Comparison of ENCODE assay signal across 13 cellular contexts in the genomic region with DNA sequence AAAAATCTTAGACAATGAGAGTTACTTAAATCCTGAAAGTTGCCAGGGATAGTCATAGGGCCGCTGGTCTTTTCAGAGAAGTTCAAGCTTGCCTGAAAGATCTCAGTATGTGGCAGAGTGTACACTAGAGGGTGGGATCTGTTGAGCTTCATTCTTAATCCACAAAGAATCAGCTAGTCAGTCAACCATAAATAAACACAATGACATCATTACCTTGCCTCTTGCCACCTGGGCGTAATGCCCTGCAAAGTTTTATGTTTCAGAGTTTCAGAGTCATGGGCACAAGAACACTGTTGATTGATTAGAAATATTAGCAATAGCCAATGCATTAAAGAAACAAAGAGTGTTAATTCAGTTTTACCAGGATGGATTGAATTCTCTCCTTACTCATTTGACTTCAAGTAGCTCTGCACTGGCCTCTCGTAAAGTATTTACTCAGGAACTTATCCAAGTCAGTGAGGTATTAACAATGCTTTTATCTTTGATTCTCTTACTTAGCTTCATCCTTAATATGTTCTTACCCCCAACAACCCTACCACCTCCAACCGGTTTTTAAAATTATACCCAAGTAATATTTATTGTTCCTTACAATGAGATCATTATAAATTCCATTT. TPM values are rescaled to one million over a fixed set of nuclear protein-coding genes. Genes with fewer than 3 reads are reported as not detected.
A peak's percentile ranks its signal among the peaks of the same experiment; 100 is the strongest.
DNase-seq lines count a peak whose midpoint lies in the region; ATAC-seq, FAIRE-seq and TF ChIP-seq lines count a peak whose summit lies in the region.
"Had no signal": no experiment of that assay in that cellular context is flagged by ENCODE, and none has a peak within 500 bp of the region (broad histone marks: within the 10 kb centered on the region; RNA-seq: fewer than 3 reads in every experiment).

No MANE protein-coding gene starts in this region.

- H3K4me3 ChIP-seq in A549 = peak overlapping the region; percentile 27; the same call in 2 of the 3 replicates
- H3K4me3 ChIP-seq in MG63 = no peak overlapping the region
- peak overlapping the region in 1 of 3 experiments; percentile 13 for H3K4me3 ChIP-seq in mammary epithelial cell (replicated peaks in 1 of 3; ENCODE audit: insufficient read depth in 1 of 3, low read depth in 2 of 3, low read length in 3 of 3)
- no peak overlapping the region for H3K4me3 ChIP-seq in ascending aorta
- H3K4me3 ChIP-seq in effector memory CD4-positive, alpha-beta T cell (ENCODE audit: insufficient read depth, low read depth, low read length, poor library complexity, severe bottlenecking) = no peak overlapping the region
- H3K4me3 ChIP-seq: sigmoid colon had no signal

- H3K9ac ChIP-seq in mammary epithelial cell (ENCODE audit: insufficient read depth, low read length) = no peak overlapping the region

- no peak for TF ChIP-seq POLR2A in A549 (IDR thresholded peaks at IDR 0.05; ENCODE audit: low read length)

- DNase-seq in A549 (ENCODE audit: low read depth in 1 of 2, low spot score in 1 of 2) (peak in 1 of 2 experiments; percentile 88), MG63 (peak; percentile 31), mammary epithelial cell (peak; percentile 81), memory B cell (ENCODE audit: low spot score in 2 of 2) (no peak), ascending aorta (ENCODE audit: low spot score in 2 of 2) (no peak)
- no peak for DNase-seq in effector memory CD4-positive, alpha-beta T cell
- DNase-seq in activated CD4-positive, CD25-positive, alpha-beta regulatory T cell treated with anti-CD3 and anti-CD28 coated beads, Interleukin-2, amount 50 U/mL, for 72 hours = no peak
- DNase-seq: activated naive CD8-positive, alpha-beta T cell treated with anti-CD3 and anti-CD28 coated beads, Interleukin-2, amount 50 U/mL, for 24 hours; NCI-H1092 treated with DMSO at 0.1 percent for 48 hours; OCI-M1; sigmoid colon had no signal

- no peak overlapping the region for H3K4me3 Mint-ChIP-seq in memory B cell
- H3K4me3 Mint-ChIP-seq: activated naive CD8-positive, alpha-beta T cell treated with anti-CD3 and anti-CD28 coated beads, Interleukin-2, amount 50 U/mL, for 24 hours had no signal

- H3K36me3 ChIP-seq in MG63 = no peaks in the 10 kb centered on the region
- H3K36me3 ChIP-seq in mammary epithelial cell (ENCODE audit: insufficient read depth, low read length) = no peaks in the 10 kb centered on the region
- H3K36me3 ChIP-seq in ascending aorta = no peaks in the 10 kb centered on the region
- no peaks in the 10 kb centered on the region for H3K36me3 ChIP-seq in effector memory CD4-positive, alpha-beta T cell (ENCODE audit: control insufficient read depth, insufficient read depth, low read length)
- H3K36me3 ChIP-seq: sigmoid colon had no signal

- no peaks in the 10 kb centered on the region for H3K79me2 ChIP-seq in mammary epithelial cell (ENCODE audit: insufficient read depth, low read length)

- dilution Hi-C loops in mammary epithelial cell (cut with HindIII; ENCODE audit: low sequenced_read_pairs) = no loop called here

- no peaks in the 10 kb centered on the region for H3K36me3 Mint-ChIP-seq in memory B cell

- H2AFZ ChIP-seq in mammary epithelial cell (ENCODE audit: low read depth, low read length) = no peak overlapping the region

- H3K9me3 ChIP-seq in A549 = no peaks in the 10 kb centered on the region
- no peaks in the 10 kb centered on the region for H3K9me3 ChIP-seq in MG63
- no peaks in the 10 kb centered on the region for H3K9me3 ChIP-seq in mammary epithelial cell (replicated peaks; ENCODE audit: insufficient read depth, low read length)
- H3K9me3 ChIP-seq in ascending aorta = no peaks in the 10 kb centered on the region
- no peaks in the 10 kb centered on the region for H3K9me3 ChIP-seq in effector memory CD4-positive, alpha-beta T cell (ENCODE audit: control insufficient read depth, low read length)
- H3K9me3 ChIP-seq: sigmoid colon had no signal

- CTCF ChIA-PET in A549 (lab: Yijun Ruan, JAX) = interaction anchor here (0.9 to 1.4 kb wide), 7 partner anchors 12 to 59 kb away, joined by 3 to 7 read pairs (median 4); no protein-coding TSS in a partner anchor
- CTCF ChIA-PET in mammary epithelial cell (lab: Charles Lee; ENCODE audit: low non-redundant PET) = interaction anchor here (0.5 kb wide), 1 partner anchor 80 kb away, joined by 14 read pairs; no protein-coding TSS in a partner anchor

- H3K4me1 ChIP-seq in A549 (peaks cover 62% of the 10 kb centered on the region), mammary epithelial cell (ENCODE audit: insufficient read depth, low read length) (peaks cover 35% of the 10 kb centered on the region), ascending aorta (peaks cover 0 to 28% of the 10 kb centered on the region in 2 donors)
- no peaks in the 10 kb centered on the region for H3K4me1 ChIP-seq in effector memory CD4-positive, alpha-beta T cell (ENCODE audit: control insufficient read depth, insufficient read depth, low read length, poor library complexity, severe bottlenecking)

- ATAC-seq in A549 = peak; percentile 87 to 89
- no peak for ATAC-seq in memory B cell (ENCODE audit: low read depth)
- no peak for ATAC-seq in HG02763 (IDR thresholded peaks at IDR 0.05; ENCODE audit: unreplicated experiment)
- ATAC-seq: activated naive CD8-positive, alpha-beta T cell treated with anti-CD3 and anti-CD28 coated beads, Interleukin-2, amount 50 U/mL, for 24 hours had no signal

- in situ Hi-C loops in mammary epithelial cell (cut with MboI; ENCODE audit: low sequenced_read_pairs in 2 of 2) = no loop called here

- peak; percentile 21; the same call in 1 of the 3 replicates for TF ChIP-seq CTCF in A549 (IDR thresholded peaks at IDR 0.05)
- peak; percentile 1 to 14 for TF ChIP-seq CTCF in mammary epithelial cell (conservative IDR thresholded peaks at IDR 0.05 in 1 of 2, IDR thresholded peaks at IDR 0.05 in 1 of 2; ENCODE audit: extremely low read depth in 1 of 2, insufficient read depth in 1 of 2, low read depth in 1 of 2, low read length in 2 of 2)
- TF ChIP-seq CTCF in ascending aorta (IDR thresholded peaks at IDR 0.05) = no peak

- intact Hi-C loops in mammary epithelial cell (cut with micrococcal nuclease) = no loop called here
- intact Hi-C loops in ascending aorta (cut with DNase I) = no loop called here

- H4K20me1 ChIP-seq in mammary epithelial cell (ENCODE audit: insufficient read depth, low read length) = no peaks in the 10 kb centered on the region

- H3K27ac Mint-ChIP-seq in memory B cell = peak overlapping the region; percentile 4
- H3K27ac Mint-ChIP-seq: activated naive CD8-positive, alpha-beta T cell treated with anti-CD3 and anti-CD28 coated beads, Interleukin-2, amount 50 U/mL, for 24 hours had no signal

- no peaks in the 10 kb centered on the region for H3K27me3 Mint-ChIP-seq in memory B cell
- H3K27me3 Mint-ChIP-seq: activated naive CD8-positive, alpha-beta T cell treated with anti-CD3 and anti-CD28 coated beads, Interleukin-2, amount 50 U/mL, for 24 hours had no signal

- POLR2A ChIA-PET in A549 (lab: Yijun Ruan, JAX) = interaction anchor here (0.6 to 1.4 kb wide), 5 partner anchors 15 to 35 kb away, joined by 4 to 29 read pairs (median 5); partner anchors contain the start of gene ANXA1

- WGBS in A549 (ENCODE audit: missing lambda C conversion rate) = 2% methylated on average over 4 of the region's 4 CpGs
- WGBS in mammary epithelial cell (ENCODE audit: low coverage, missing lambda C conversion rate) = 54% methylated on average over 4 of the region's 4 CpGs

- TF ChIP-seq EP300 in A549 (IDR thresholded peaks at IDR 0.05) = no peak; a peak in 1 of 5 replicates

- H3K27me3 ChIP-seq in MG63 (no peaks in the 10 kb centered on the region), mammary epithelial cell (ENCODE audit: insufficient read depth, low read length) (no peaks in the 10 kb centered on the region), ascending aorta (no peaks in the 10 kb centered on the region)
- no peaks in the 10 kb centered on the region for H3K27me3 ChIP-seq in effector memory CD4-positive, alpha-beta T cell (replicated peaks; ENCODE audit: control insufficient read depth, insufficient read depth, low read length, poor library complexity, severe bottlenecking)
- H3K27me3 ChIP-seq: sigmoid colon had no signal

- H3K27ac ChIP-seq in A549 (peak overlapping the region; percentile 77 to 81), mammary epithelial cell (ENCODE audit: insufficient read depth, low read depth, low read length) (peak overlapping the region; percentile 47), ascending aorta (no peak overlapping the region)
- H3K27ac ChIP-seq in effector memory CD4-positive, alpha-beta T cell (ENCODE audit: insufficient read depth, low read length, poor library complexity, severe bottlenecking) = no peak overlapping the region
- H3K27ac ChIP-seq: HL-60 had no signal

- peak; percentile 95 for FAIRE-seq in A549 (lab: Jason Lieb, UNC)

- TF ChIP-seq RAD21 in A549 (conservative IDR thresholded peaks at IDR 0.05 in 1 of 2, IDR thresholded peaks at IDR 0.05 in 1 of 2) = peak in 1 of 2 experiments; percentile 47; a peak in 3 of 5 replicates

- H3K9me3 Mint-ChIP-seq in memory B cell = no peaks in the 10 kb centered on the region
- H3K9me3 Mint-ChIP-seq: activated naive CD8-positive, alpha-beta T cell treated with anti-CD3 and anti-CD28 coated beads, Interleukin-2, amount 50 U/mL, for 24 hours had no signal

- H3K4me1 Mint-ChIP-seq in memory B cell = no peaks in the 10 kb centered on the region

- BruUV-seq in mammary epithelial cell (replicated peaks; lab: Mats Ljungman, UMichigan) = no TSS peak

- H3K4me2 ChIP-seq in A549 (peak overlapping the region; percentile 82), mammary epithelial cell (ENCODE audit: insufficient read depth, low read depth, low read length) (peak overlapping the region; percentile 64)

TF ChIP-seq in A549, 52 proteins besides CTCF, POLR2A, EP300 and RAD21 (continues in another document):
- TF ChIP-seq GATA3 (IDR thresholded peaks at IDR 0.05; ENCODE audit: borderline replicate concordance) = peak; percentile 58; the same call in 1 of the 2 replicates
- peak; percentile 41; the same call in 2 of the 3 replicates for TF ChIP-seq SMC3 (IDR thresholded peaks at IDR 0.05)
- no peak for TF ChIP-seq FOSL2 (IDR thresholded peaks at IDR 0.05)
- peak; percentile 60 for TF ChIP-seq FOSL2 (CRISPR knock-in tag; IDR thresholded peaks at IDR 0.05)
- TF ChIP-seq JUNB (IDR thresholded peaks at IDR 0.05) = peak; percentile 55; the same call in 1 of the 2 replicates
- no peak for TF ChIP-seq POLR2AphosphoS2 (conservative IDR thresholded peaks at IDR 0.05; ENCODE audit: low read length)
- no peak for TF ChIP-seq EHF (CRISPR knock-in tag; IDR thresholded peaks at IDR 0.05)
- TF ChIP-seq FOSB (CRISPR knock-in tag; IDR thresholded peaks at IDR 0.05) = 0 out of 2 replicates have a peak, but pooled peaks have one; percentile 15

RNA-seq across cellular contexts. Expression of gene ANXA1, which starts 14.3 kb away (rescaled TPM):
- polyA plus RNA-seq in A549 (2011; rRNA removed) (1,630 and 1,990 TPM in 2 replicates), A549 (2017; fragmentation: RNase III; extraction: RNeasy Plus Mini Kit Qiagen cat#74134 plus additional on column Dnase treatment) (1,437 to 1,601 TPM (median 1,494 TPM) in 3 replicates), mammary epithelial cell (564 TPM)
- 803 and 959 TPM in 2 replicates for polyA plus RNA-seq in A549 (2012; cell fraction: cytosol; rRNA removed)
- 455 and 518 TPM in 2 replicates for polyA plus RNA-seq in A549 (2012; cell fraction: nucleus; rRNA removed)
- 502 and 534 TPM in 2 replicates for polyA minus RNA-seq in A549 (2011; rRNA and poly(A)+ RNA removed)
- 531 and 667 TPM in 2 replicates for total RNA-seq in MG63 (2014; rRNA removed; shearing (Covaris generic); ENCODE audit: low replicate concordance)
- total RNA-seq in mammary epithelial cell (100 to 1,000 TPM; 461 to 672 TPM), ascending aorta (261 TPM)
- polyA minus RNA-seq in mammary epithelial cell = 268 TPM

Comparison
In these comparisons a context has a peak if more than half of its experiments do, and no peak if none do; other contexts are left out.
1. ATAC-seq: peak in A549 (2 of 2); none in memory B cell (single experiment) and HG02763 (single experiment).
2. DNase-seq: peak in MG63 (single experiment) and mammary epithelial cell (single experiment); none in memory B cell (0 of 2), ascending aorta (0 of 2), effector memory CD4-positive, alpha-beta T cell (0 of 3) and activated CD4-positive, CD25-positive, alpha-beta regulatory T cell treated with anti-CD3 and anti-CD28 coated beads, Interleukin-2, amount 50 U/mL, for 72 hours (single experiment).
3. H3K27ac ChIP-seq: peak in A549 (2 of 2) and mammary epithelial cell (single experiment); none in ascending aorta (0 of 2) and effector memory CD4-positive, alpha-beta T cell (single experiment).
4. CTCF ChIP-seq: peak in A549 (single experiment) and mammary epithelial cell (2 of 2); none in ascending aorta (0 of 3).